Comparison of ENCODE assay signal across 1 cellular context in the genomic region with DNA sequence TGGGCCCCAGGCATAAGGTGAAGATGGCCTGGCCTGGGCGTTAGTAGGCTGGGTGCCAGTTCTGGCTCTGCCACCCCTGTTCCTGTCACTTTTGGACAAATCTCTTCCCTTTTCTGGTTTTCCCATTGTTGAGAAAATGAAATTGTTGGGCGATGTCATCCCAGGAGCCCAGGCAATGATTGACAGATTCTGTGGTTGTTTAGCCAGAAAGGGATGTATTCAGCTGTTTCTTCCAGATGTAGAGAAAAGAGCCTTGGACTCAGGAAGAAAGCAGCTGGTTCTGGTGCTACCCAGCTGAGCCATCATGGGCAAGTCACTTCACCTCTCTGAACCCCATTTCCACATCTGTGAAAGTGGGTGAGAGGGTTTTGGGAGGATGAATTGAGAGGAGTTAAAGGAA.
TF ChIP-seq lines count a peak whose summit lies in the region.

No MANE protein-coding gene starts in this region.

TF ChIP-seq in WTC11, 78 proteins besides CTCF, POLR2A, EP300 and RAD21 (continued from another document):
- no peak for TF ChIP-seq ZNF532 (CRISPR knock-in tag; IDR thresholded peaks at IDR 0.05; ENCODE audit: borderline replicate concordance)
- TF ChIP-seq ZMAT4 (CRISPR knock-in tag; IDR thresholded peaks at IDR 0.05), result no peak
- TF ChIP-seq, protein P1, sequence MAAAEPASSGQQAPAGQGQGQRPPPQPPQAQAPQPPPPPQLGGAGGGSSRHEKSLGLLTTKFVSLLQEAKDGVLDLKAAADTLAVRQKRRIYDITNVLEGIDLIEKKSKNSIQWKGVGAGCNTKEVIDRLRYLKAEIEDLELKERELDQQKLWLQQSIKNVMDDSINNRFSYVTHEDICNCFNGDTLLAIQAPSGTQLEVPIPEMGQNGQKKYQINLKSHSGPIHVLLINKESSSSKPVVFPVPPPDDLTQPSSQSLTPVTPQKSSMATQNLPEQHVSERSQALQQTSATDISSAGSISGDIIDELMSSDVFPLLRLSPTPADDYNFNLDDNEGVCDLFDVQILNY (CRISPR knock-in tag; IDR thresholded peaks at IDR 0.05), result no peak
